Comparison of ENCODE assay signal across 16 cellular contexts in genomic region chr21:34576043-34576466, GRCh38. TPM values are rescaled to one million over a fixed set of nuclear protein-coding genes. Genes with fewer than 3 reads are reported as not detected.
DNase-seq lines count a peak whose midpoint lies in the region; ATAC-seq and TF ChIP-seq lines count a peak whose summit lies in the region.
"Had no signal": no experiment of that assay in that cellular context is flagged by ENCODE, and none has a peak within 500 bp of the region (broad histone marks: within the 10 kb centered on the region; RNA-seq: fewer than 3 reads in every experiment).

No MANE protein-coding gene starts in this region.

- H3K27me3 Mint-ChIP-seq in endodermal cell (ENCODE audit: insufficient read depth), result no peaks in the 10 kb centered on the region

- no peaks in the 10 kb centered on the region for H3K4me1 Mint-ChIP-seq in endodermal cell

- no peaks in the 10 kb centered on the region for H3K4me1 ChIP-seq in endodermal cell (ENCODE audit: control insufficient read depth, insufficient read depth, low read length)
- H3K4me1 ChIP-seq in left ventricle myocardium inferior, result peaks cover 75% of the 10 kb centered on the region
- peaks cover 16 to 42% of the 10 kb centered on the region in 2 donors for H3K4me1 ChIP-seq in thoracic aorta (ENCODE audit: control insufficient read depth in 1 of 2, low read depth in 2 of 2)
- peaks cover 1 to 3% of the 10 kb centered on the region in 2 donors for H3K4me1 ChIP-seq in neuronal stem cell (ENCODE audit: control insufficient read depth in 2 of 2, insufficient read depth in 1 of 2, low read depth in 1 of 2, low read length in 2 of 2)

- no peaks in the 10 kb centered on the region for H3K9me3 Mint-ChIP-seq in endodermal cell

- no peak overlapping the region for H4K91ac ChIP-seq in neuronal stem cell (ENCODE audit: low read depth, low read length, poor library complexity)

- H3K27ac ChIP-seq in endodermal cell (ENCODE audit: low read depth, low read length) (no peak overlapping the region), left ventricle myocardium inferior (replicated peaks) (peak overlapping the region; percentile 91), thoracic aorta (peak overlapping the region; percentile 27 to 62), neuronal stem cell (replicated peaks; ENCODE audit: low read length) (no peak overlapping the region)

- 90 to 93% methylated on average over 4 of the region's 4 CpGs for WGBS in endodermal cell (ENCODE audit: insufficient coverage in 1 of 2, insufficient read length in 1 of 2), 2 experiments
- no CpG with 5 or more reads among the region's 4 CpGs for WGBS in neuronal stem cell (ENCODE audit: extremely low coverage in 2 of 2, insufficient read length in 2 of 2, insufficient replicate concordance in 1 of 2), 2 donors

- H3K36me3 Mint-ChIP-seq in endodermal cell (ENCODE audit: low read depth), result no peaks in the 10 kb centered on the region

- intact Hi-C loops in left ventricle myocardium inferior (cut with micrococcal nuclease), result no loop called here

- no peak overlapping the region for H3K4me3 ChIP-seq in endodermal cell (ENCODE audit: low read length)
- no peak overlapping the region for H3K4me3 ChIP-seq in left ventricle myocardium inferior
- peak overlapping the region; percentile 23 for H3K4me3 ChIP-seq in thoracic aorta
- H3K4me3 ChIP-seq in neuronal stem cell (ENCODE audit: low read length in 2 of 2), result no peak overlapping the region
- H3K4me3 ChIP-seq: smooth muscle cell had no signal

- TF ChIP-seq CTCF in endodermal cell (conservative IDR thresholded peaks at IDR 0.05) (no peak), left ventricle myocardium inferior (IDR thresholded peaks at IDR 0.05; ENCODE audit: borderline replicate concordance) (no peak), thoracic aorta (IDR thresholded peaks at IDR 0.05) (no peak)

- H2AFZ ChIP-seq in neuronal stem cell (ENCODE audit: low read length), result no peak overlapping the region

- H3K4me3 Mint-ChIP-seq in endodermal cell, result no peak overlapping the region
- H3K4me3 Mint-ChIP-seq: WTC11 had no signal

- H3K9ac ChIP-seq in endodermal cell (ENCODE audit: extremely low read depth, low read length, poor library complexity, severe bottlenecking) (no peak overlapping the region), neuronal stem cell (ENCODE audit: low read depth, low read length, poor library complexity) (no peak overlapping the region)

- no peak overlapping the region for H3K23ac ChIP-seq in neuronal stem cell (ENCODE audit: low read depth, low read length, poor library complexity)

- no peak overlapping the region for H2BK12ac ChIP-seq in neuronal stem cell (ENCODE audit: low read length)

- no peak overlapping the region for H3K4me2 ChIP-seq in neuronal stem cell (ENCODE audit: insufficient read depth, low read length, poor library complexity, severe bottlenecking)
- H3K4me2 ChIP-seq: smooth muscle cell had no signal

- H3K4ac ChIP-seq in neuronal stem cell (ENCODE audit: low read length), result no peak overlapping the region

- no peak overlapping the region for H4K8ac ChIP-seq in neuronal stem cell (ENCODE audit: low read depth, low read length)

- DNase-seq in NCI-H2029 (lab: John Stamatoyannopoulos, UW) (peak; percentile 53), NCI-H2029 treated with DMSO at 0.1 percent for 48 hours (lab: John Stamatoyannopoulos, UW) (no peak), endodermal cell (peak; percentile 20), left ventricle myocardium inferior (peak; percentile 45), thoracic aorta (ENCODE audit: low spot score) (no peak), DMS 273 treated with DMSO at 0.1 percent for 48 hours (lab: John Stamatoyannopoulos, UW) (no peak), neuronal stem cell (ENCODE audit: low spot score) (no peak), DMS 273 (lab: John Stamatoyannopoulos, UW; ENCODE audit: unreplicated experiment) (no peak)
- DNase-seq: 8988T, amniotic stem cell, foreskin melanocyte, immature natural killer cell, Kasumi-1, NCI-H1694 treated with DMSO at 0.1 percent for 48 hours had no signal

- no peaks in the 10 kb centered on the region for H3K79me1 ChIP-seq in neuronal stem cell (ENCODE audit: low read depth, low read length)

- H2AK5ac ChIP-seq in neuronal stem cell (ENCODE audit: low read depth, low read length), result no peak overlapping the region

- H2BK120ac ChIP-seq in neuronal stem cell (ENCODE audit: low read depth, low read length), result no peak overlapping the region

- H3K18ac ChIP-seq in neuronal stem cell (ENCODE audit: low read length), result no peak overlapping the region

- H2BK5ac ChIP-seq in neuronal stem cell (ENCODE audit: low read length), result no peak overlapping the region

- H2BK15ac ChIP-seq in neuronal stem cell (ENCODE audit: low read length), result no peak overlapping the region

- H3K14ac ChIP-seq in neuronal stem cell (ENCODE audit: low read length), result no peak overlapping the region

- no peak overlapping the region for H3K27ac Mint-ChIP-seq in endodermal cell
- H3K27ac Mint-ChIP-seq: immature natural killer cell, WTC11 had no signal

- H3K27me3 ChIP-seq in endodermal cell (ENCODE audit: control insufficient read depth, insufficient read depth, low read length, poor library complexity, severe bottlenecking) (no peaks in the 10 kb centered on the region), left ventricle myocardium inferior (ENCODE audit: low read depth) (no peaks in the 10 kb centered on the region), thoracic aorta (replicated peaks; ENCODE audit: insufficient read depth) (no peaks in the 10 kb centered on the region), neuronal stem cell (ENCODE audit: control insufficient read depth in 3 of 3, insufficient read depth in 3 of 3, low read depth in 1 of 3, low read length in 3 of 3) (no peaks in the 10 kb centered on the region)

- no peaks in the 10 kb centered on the region for H3K9me3 ChIP-seq in endodermal cell (ENCODE audit: control insufficient read depth, low read length)
- H3K9me3 ChIP-seq in left ventricle myocardium inferior (replicated peaks), result no peaks in the 10 kb centered on the region
- no peaks in the 10 kb centered on the region for H3K9me3 ChIP-seq in thoracic aorta
- no peaks in the 10 kb centered on the region for H3K9me3 ChIP-seq in neuronal stem cell (replicated peaks in 1 of 2; ENCODE audit: control insufficient read depth in 2 of 2, insufficient read depth in 1 of 2, low read depth in 1 of 2, low read length in 2 of 2)

- peak; percentile 79 for ATAC-seq in thoracic aorta (ENCODE audit: insufficient number of reproducible peaks, low FRiP score, low read depth)
- ATAC-seq: WTC11 had no signal

- H3K36me3 ChIP-seq in endodermal cell (ENCODE audit: control insufficient read depth, insufficient read depth, low read length) (no peaks in the 10 kb centered on the region), left ventricle myocardium inferior (no peaks in the 10 kb centered on the region), thoracic aorta (no peaks in the 10 kb centered on the region), neuronal stem cell (replicated peaks in 1 of 2; ENCODE audit: control insufficient read depth in 2 of 2, insufficient read depth in 2 of 2, low read length in 2 of 2) (no peaks in the 10 kb centered on the region)

RNA-seq across cellular contexts. Expression of gene RCAN1, which starts 38.9 kb away (rescaled TPM):
- 1 to 10 TPM; 6.1 to 6.7 TPM for total RNA-seq in endodermal cell
- polyA plus RNA-seq in endodermal cell (2013, experiment 1 of 2), result 10.5 TPM
- polyA plus RNA-seq in endodermal cell (2013, experiment 2 of 2), result 10.7 TPM
- 75.3 TPM for total RNA-seq in left ventricle myocardium inferior
- total RNA-seq in thoracic aorta, result 10 to 100 TPM; 39.3 to 45.2 TPM
- polyA plus RNA-seq in neuronal stem cell (2013, experiment 1 of 2), result 5.4 TPM
- 5.4 TPM for polyA plus RNA-seq in neuronal stem cell (2013, experiment 2 of 2)

Comparison
In these comparisons a context has a peak if more than half of its experiments do, and no peak if none do; other contexts are left out.
1. DNase-seq: peak in NCI-H2029 (single experiment), endodermal cell (single experiment) and left ventricle myocardium inferior (single experiment); none in NCI-H2029 treated with DMSO at 0.1 percent for 48 hours (single experiment), thoracic aorta (single experiment), DMS 273 treated with DMSO at 0.1 percent for 48 hours (single experiment), neuronal stem cell (single experiment) and DMS 273 (single experiment).
2. H3K27ac ChIP-seq: peak in left ventricle myocardium inferior (single experiment) and thoracic aorta (2 of 2); none in endodermal cell (single experiment) and neuronal stem cell (single experiment).